Comparison of ENCODE assay signal across 31 cellular contexts in the genomic region with DNA sequence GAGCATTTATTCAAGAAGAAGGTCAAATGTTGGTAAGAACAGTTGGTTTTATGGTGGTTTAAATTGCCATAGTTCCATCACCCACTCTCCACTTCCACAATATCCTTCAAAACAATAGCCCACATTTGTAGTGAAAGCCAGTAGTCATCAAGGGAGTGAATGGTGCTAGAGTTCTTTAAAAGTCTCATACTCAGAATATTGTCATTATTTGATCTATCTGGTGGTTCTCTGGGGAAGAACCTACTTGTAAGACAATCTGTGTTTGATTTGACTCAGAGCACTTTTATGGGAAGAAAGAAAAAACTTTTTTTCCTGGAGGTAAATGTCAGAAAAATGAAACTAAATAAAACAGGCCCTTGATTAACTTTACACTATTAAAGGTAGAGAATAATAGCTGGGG.
"Had no signal": no experiment of that assay in that cellular context is flagged by ENCODE, and none has a peak within 500 bp of the region (broad histone marks: within the 10 kb centered on the region; RNA-seq: fewer than 3 reads in every experiment).

No MANE protein-coding gene starts in this region.

- H3K36me3 ChIP-seq: adrenal gland, ascending aorta, brain microvascular endothelial cell, breast epithelium, cardiac muscle cell had no signal

- H3K4me1 ChIP-seq: adrenal gland, ascending aorta, body of pancreas, breast epithelium had no signal

- H3K27ac ChIP-seq: adrenal gland, ascending aorta, body of pancreas, brain microvascular endothelial cell, breast epithelium, cardiac muscle cell had no signal

- H3K27me3 ChIP-seq: adrenal gland, ascending aorta, body of pancreas, brain microvascular endothelial cell, breast epithelium, cardiac muscle cell had no signal

- DNase-seq: activated effector memory CD4-positive, alpha-beta T cell treated with anti-CD3 and anti-CD28 coated beads, Interleukin-2, amount 50 U/mL, for 16 hours; activated effector memory CD4-positive, alpha-beta T cell treated with Interleukin-2 at 50 U/mL for 16 hours; activated gamma-delta T cell; activated gamma-delta T cell treated with Interleukin-2 at 50 U/mL for 16 hours; activated naive CD4-positive, alpha-beta T cell; activated naive CD4-positive, alpha-beta T cell treated with anti-CD3 and anti-CD28 coated beads for 36 hours; activated naive CD4-positive, alpha-beta T cell treated with anti-CD3 and anti-CD28 coated beads, Interleukin-2, amount 10 ng/mL, durations not matched to agents 7 days and 5 days; activated naive CD4-positive, alpha-beta T cell treated with anti-CD3 and anti-CD28 coated beads, Interleukin-2, amount 50 U/mL, for 16 hours; activated naive CD4-positive, alpha-beta T cell treated with Interleukin-2 at 50 U/mL for 16 hours; activated naive CD8-positive, alpha-beta T cell treated with anti-CD3 and anti-CD28 coated beads for 36 hours; activated naive CD8-positive, alpha-beta T cell treated with anti-CD3 and anti-CD28 coated beads, Interleukin-2, amount 10 ng/mL, durations not matched to agents 7 days and 5 days; activated naive CD8-positive, alpha-beta T cell treated with anti-CD3 and anti-CD28 coated beads, Interleukin-2, amount 50 U/mL, for 24 hours; activated T-cell treated with anti-CD3 and anti-CD28 coated beads, Interleukin-2, amount 50 U/mL, for 24 hours; activated T-cell treated with anti-CD3 and anti-CD28 coated beads, Interleukin-2, amount 50 U/mL, for 4 hours; activated T-cell treated with anti-CD3 and anti-CD28 coated beads, Interleukin-2, amount 50 U/mL, for 48 hours; activated T-cell treated with anti-CD3 and anti-CD28 coated beads, Interleukin-2, amount 50 U/mL, for 72 hours; adrenal gland; amniotic stem cell; amygdala; anterior cingulate cortex; aorta; body of pancreas; brain microvascular endothelial cell; caudate nucleus; central memory CD4-positive, alpha-beta T cell; cerebellar nuclear complex had no signal

- ATAC-seq: activated naive CD4-positive, alpha-beta T cell treated with anti-CD3 and anti-CD28 coated beads, Interleukin-2, amount 50 U/mL, for 72 hours; activated naive CD8-positive, alpha-beta T cell treated with anti-CD3 and anti-CD28 coated beads, Interleukin-2, amount 50 U/mL, for 24 hours; activated T-cell treated with anti-CD3 and anti-CD28 coated beads, Interleukin-2, amount 50 U/mL, for 4 hours; activated T-cell treated with anti-CD3 and anti-CD28 coated beads, Interleukin-2, amount 50 U/mL, for 72 hours; activated T-helper 17 cell treated with anti-CD3 and anti-CD28 coated beads, Interleukin-2, amount 50 U/mL, for 72 hours; body of pancreas had no signal

- H3K4me3 ChIP-seq: adrenal gland, ascending aorta, body of pancreas, breast epithelium, cardiac muscle cell had no signal

- H3K9me3 ChIP-seq: body of pancreas had no signal
